7 cellular contexts compared by ENCODE assay signal in the genomic region with DNA sequence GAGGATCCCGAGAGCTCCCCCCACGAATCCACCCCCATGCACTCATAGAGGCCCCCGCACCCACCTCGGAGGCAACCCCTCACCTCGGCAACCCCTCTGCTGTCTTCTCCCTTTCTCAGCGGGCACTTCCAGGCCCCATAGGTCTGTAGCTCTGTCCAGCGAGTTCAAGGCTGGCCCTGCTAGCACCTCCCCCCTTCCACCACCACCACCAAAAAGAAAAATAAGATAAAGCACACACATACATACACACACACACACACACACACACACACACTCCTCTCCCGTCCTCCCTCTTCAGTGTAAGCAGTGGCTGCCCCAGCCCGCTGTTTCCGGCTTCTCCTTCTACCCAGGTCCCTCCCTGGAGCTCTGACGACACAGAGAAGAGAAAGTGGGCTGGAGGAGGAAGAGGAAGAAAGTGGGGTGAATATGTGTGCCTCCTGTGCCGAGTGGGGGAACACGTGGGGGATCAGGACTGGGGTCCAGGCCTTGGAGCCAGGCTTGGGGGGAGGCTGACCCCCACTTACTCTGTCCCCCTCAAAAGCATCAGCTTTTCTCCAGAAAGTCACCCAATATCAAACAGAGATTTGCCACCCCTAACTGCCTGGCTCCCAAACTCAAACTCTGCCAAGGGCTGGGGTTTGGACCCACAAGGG. TPM values are rescaled to one million over a fixed set of nuclear protein-coding genes. Genes with fewer than 3 reads are reported as not detected.
DNase-seq lines count a peak whose midpoint lies in the region; ATAC-seq and TF ChIP-seq lines count a peak whose summit lies in the region.

A gene with protein sequence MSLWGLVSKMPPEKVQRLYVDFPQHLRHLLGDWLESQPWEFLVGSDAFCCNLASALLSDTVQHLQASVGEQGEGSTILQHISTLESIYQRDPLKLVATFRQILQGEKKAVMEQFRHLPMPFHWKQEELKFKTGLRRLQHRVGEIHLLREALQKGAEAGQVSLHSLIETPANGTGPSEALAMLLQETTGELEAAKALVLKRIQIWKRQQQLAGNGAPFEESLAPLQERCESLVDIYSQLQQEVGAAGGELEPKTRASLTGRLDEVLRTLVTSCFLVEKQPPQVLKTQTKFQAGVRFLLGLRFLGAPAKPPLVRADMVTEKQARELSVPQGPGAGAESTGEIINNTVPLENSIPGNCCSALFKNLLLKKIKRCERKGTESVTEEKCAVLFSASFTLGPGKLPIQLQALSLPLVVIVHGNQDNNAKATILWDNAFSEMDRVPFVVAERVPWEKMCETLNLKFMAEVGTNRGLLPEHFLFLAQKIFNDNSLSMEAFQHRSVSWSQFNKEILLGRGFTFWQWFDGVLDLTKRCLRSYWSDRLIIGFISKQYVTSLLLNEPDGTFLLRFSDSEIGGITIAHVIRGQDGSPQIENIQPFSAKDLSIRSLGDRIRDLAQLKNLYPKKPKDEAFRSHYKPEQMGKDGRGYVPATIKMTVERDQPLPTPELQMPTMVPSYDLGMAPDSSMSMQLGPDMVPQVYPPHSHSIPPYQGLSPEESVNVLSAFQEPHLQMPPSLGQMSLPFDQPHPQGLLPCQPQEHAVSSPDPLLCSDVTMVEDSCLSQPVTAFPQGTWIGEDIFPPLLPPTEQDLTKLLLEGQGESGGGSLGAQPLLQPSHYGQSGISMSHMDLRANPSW (minus strand): TSS at position 317 of the 653 bp plus-strand sequence. CDS start 3,084 bp downstream, outside the sequence.

- H3K4me3 ChIP-seq in endodermal cell (ENCODE audit: low read length) (peak within 1 kb of the TSS; percentile 84), mucosa of descending colon (peak within 1 kb of the TSS; percentile 48)

- peaks cover 4% of the 10 kb centered on the region for H3K27me3 Mint-ChIP-seq in endodermal cell (ENCODE audit: insufficient read depth)

- H3K27ac ChIP-seq in endodermal cell (ENCODE audit: low read depth, low read length), result peak within 1 kb of the TSS; percentile 89

- H3K9ac ChIP-seq in endodermal cell (ENCODE audit: extremely low read depth, low read length, poor library complexity, severe bottlenecking), result peak within 1 kb of the TSS; percentile 62

- H3K4me1 Mint-ChIP-seq in endodermal cell, result peaks cover 24% of the 10 kb centered on the region

- DNase-seq in NCI-H510A treated with DMSO at 0.1 percent for 48 hours (lab: John Stamatoyannopoulos, UW) (peak; percentile 67), endodermal cell (peak; percentile 89), mucosa of descending colon (peak; percentile 86 to 93 (median 93))
- peak; percentile 63 to 78 for DNase-seq in activated CD8-positive, alpha-beta memory T cell treated with anti-CD3 and anti-CD28 coated beads for 4 hours (ENCODE audit: low read depth in 2 of 2)
- peak; percentile 86 for DNase-seq in stimulated activated CD8-positive, alpha-beta memory T cell treated with anti-CD3 and anti-CD28 coated beads, Interleukin-4, amount 100 ng/mL, for 48 hours

- H3K27ac Mint-ChIP-seq in endodermal cell, result peak within 1 kb of the TSS; percentile 98

- H3K9me3 ChIP-seq in endodermal cell (ENCODE audit: control insufficient read depth, low read length), result no peaks in the 10 kb centered on the region
- no peaks in the 10 kb centered on the region for H3K9me3 ChIP-seq in mucosa of descending colon

- no peak for TF ChIP-seq CTCF in endodermal cell (conservative IDR thresholded peaks at IDR 0.05)
- TF ChIP-seq CTCF in mucosa of descending colon (IDR thresholded peaks at IDR 0.05), result no peak

- peak; percentile 58 for ATAC-seq in GM18498 (IDR thresholded peaks at IDR 0.05; ENCODE audit: unreplicated experiment)
- peak; percentile 49 for ATAC-seq in HG02840 (IDR thresholded peaks at IDR 0.05; ENCODE audit: low FRiP score, unreplicated experiment)
- ATAC-seq in mucosa of descending colon, result peak; percentile 83

- no peaks in the 10 kb centered on the region for H3K27me3 ChIP-seq in endodermal cell (ENCODE audit: control insufficient read depth, insufficient read depth, low read length, poor library complexity, severe bottlenecking)

- H3K4me1 ChIP-seq in endodermal cell (ENCODE audit: control insufficient read depth, insufficient read depth, low read length) (no peaks in the 10 kb centered on the region), mucosa of descending colon (ENCODE audit: low read depth) (peaks cover 14% of the 10 kb centered on the region)

- peaks cover 22% of the 10 kb centered on the region for H3K36me3 Mint-ChIP-seq in endodermal cell (ENCODE audit: low read depth)

- intact Hi-C loops in mucosa of descending colon (cut with DNase I, micrococcal nuclease), result loop anchor here (5.0 to 10.0 kb wide), 2 partner anchors 44 to 46 kb away; no protein-coding TSS in a partner anchor

- no peaks in the 10 kb centered on the region for H3K9me3 Mint-ChIP-seq in endodermal cell

- WGBS in endodermal cell (ENCODE audit: insufficient coverage in 1 of 2, insufficient read length in 1 of 2), 2 experiments, result 18% methylated on average over 10 of the region's 13 CpGs; no CpG with 5 or more reads in 1 of the 2 experiments

- H3K36me3 ChIP-seq in endodermal cell (ENCODE audit: control insufficient read depth, insufficient read depth, low read length) (no peaks in the 10 kb centered on the region), mucosa of descending colon (ENCODE audit: low read depth) (no peaks in the 10 kb centered on the region)

- H3K4me3 Mint-ChIP-seq in endodermal cell, result peak within 1 kb of the TSS; percentile 82

RNA-seq across cellular contexts. Expression of the gene that starts here (rescaled TPM):
- total RNA-seq in endodermal cell, result 100 to 1,000 TPM in 1 of 2 donors, 10 to 100 TPM in 1; 60.2 to 102 TPM
- 37.7 TPM for polyA plus RNA-seq in endodermal cell (2013, experiment 1 of 2)
- polyA plus RNA-seq in endodermal cell (2013, experiment 2 of 2), result 30.1 TPM
- 100 to 1,000 TPM; 219 to 286 (median 281) TPM for total RNA-seq in mucosa of descending colon

Comparison
In these comparisons a context has a peak if more than half of its experiments do, and no peak if none do; other contexts are left out.
1. Peak in every context shown above with its lines: DNase-seq, ATAC-seq, H3K4me3 ChIP-seq and H3K27ac ChIP-seq.